In genomic region chrX:16130707-16131106, GRCh38 we compare ENCODE assay signal across 1 cellular context.
TF ChIP-seq lines count a peak whose summit lies in the region.

No MANE protein-coding gene starts in this region.

TF ChIP-seq in WTC11, 78 proteins besides CTCF, POLR2A, EP300 and RAD21 (continued from another document):
- TF ChIP-seq, protein P1, sequence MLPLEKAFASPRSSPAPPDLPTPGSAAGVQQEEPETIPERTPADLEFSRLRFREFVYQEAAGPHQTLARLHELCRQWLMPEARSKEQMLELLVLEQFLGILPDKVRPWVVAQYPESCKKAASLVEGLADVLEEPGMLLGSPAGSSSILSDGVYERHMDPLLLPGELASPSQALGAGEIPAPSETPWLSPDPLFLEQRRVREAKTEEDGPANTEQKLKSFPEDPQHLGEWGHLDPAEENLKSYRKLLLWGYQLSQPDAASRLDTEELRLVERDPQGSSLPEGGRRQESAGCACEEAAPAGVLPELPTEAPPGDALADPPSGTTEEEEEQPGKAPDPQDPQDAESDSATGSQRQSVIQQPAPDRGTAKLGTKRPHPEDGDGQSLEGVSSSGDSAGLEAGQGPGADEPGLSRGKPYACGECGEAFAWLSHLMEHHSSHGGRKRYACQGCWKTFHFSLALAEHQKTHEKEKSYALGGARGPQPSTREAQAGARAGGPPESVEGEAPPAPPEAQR (CRISPR knock-in tag; IDR thresholded peaks at IDR 0.05), result no peak
- TF ChIP-seq ZBTB21 (CRISPR knock-in tag; IDR thresholded peaks at IDR 0.05; ENCODE audit: borderline replicate concordance), result no peak
- TF ChIP-seq SP1 (CRISPR knock-in tag; conservative IDR thresholded peaks at IDR 0.05), result no peak
- no peak for TF ChIP-seq TEAD4 (CRISPR knock-in tag; IDR thresholded peaks at IDR 0.05)
- no peak for TF ChIP-seq JUN (CRISPR knock-in tag; IDR thresholded peaks at IDR 0.05)
- no peak for TF ChIP-seq PRDM15 (CRISPR knock-in tag; IDR thresholded peaks at IDR 0.05)
- no peak for TF ChIP-seq FOXK1 (CRISPR knock-in tag; IDR thresholded peaks at IDR 0.05)
- TF ChIP-seq RORB (CRISPR knock-in tag; IDR thresholded peaks at IDR 0.05), result no peak
- TF ChIP-seq, protein P2, sequence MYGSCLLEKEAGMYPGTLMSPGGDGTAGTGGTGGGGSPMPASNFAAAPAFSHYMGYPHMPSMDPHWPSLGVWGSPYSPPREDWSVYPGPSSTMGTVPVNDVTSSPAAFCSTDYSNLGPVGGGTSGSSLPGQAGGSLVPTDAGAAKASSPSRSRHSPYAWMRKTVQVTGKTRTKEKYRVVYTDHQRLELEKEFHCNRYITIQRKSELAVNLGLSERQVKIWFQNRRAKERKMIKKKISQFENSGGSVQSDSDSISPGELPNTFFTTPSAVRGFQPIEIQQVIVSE (CRISPR knock-in tag; IDR thresholded peaks at IDR 0.05; ENCODE audit: borderline replicate concordance), result no peak
- TF ChIP-seq MLX (CRISPR knock-in tag; IDR thresholded peaks at IDR 0.05), result no peak
- TF ChIP-seq, protein P3, sequence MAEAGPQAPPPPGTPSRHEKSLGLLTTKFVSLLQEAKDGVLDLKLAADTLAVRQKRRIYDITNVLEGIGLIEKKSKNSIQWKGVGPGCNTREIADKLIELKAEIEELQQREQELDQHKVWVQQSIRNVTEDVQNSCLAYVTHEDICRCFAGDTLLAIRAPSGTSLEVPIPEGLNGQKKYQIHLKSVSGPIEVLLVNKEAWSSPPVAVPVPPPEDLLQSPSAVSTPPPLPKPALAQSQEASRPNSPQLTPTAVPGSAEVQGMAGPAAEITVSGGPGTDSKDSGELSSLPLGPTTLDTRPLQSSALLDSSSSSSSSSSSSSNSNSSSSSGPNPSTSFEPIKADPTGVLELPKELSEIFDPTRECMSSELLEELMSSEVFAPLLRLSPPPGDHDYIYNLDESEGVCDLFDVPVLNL (CRISPR knock-in tag; IDR thresholded peaks at IDR 0.05; ENCODE audit: borderline replicate concordance, low read depth), result no peak
- no peak for TF ChIP-seq ZNF396 (CRISPR knock-in tag; IDR thresholded peaks at IDR 0.05; ENCODE audit: borderline replicate concordance)
- no peak for TF ChIP-seq E2F1 (CRISPR knock-in tag; IDR thresholded peaks at IDR 0.05)
- TF ChIP-seq PREB (CRISPR knock-in tag; IDR thresholded peaks at IDR 0.05; ENCODE audit: borderline replicate concordance), result no peak
- TF ChIP-seq ESRRA (CRISPR knock-in tag; IDR thresholded peaks at IDR 0.05; ENCODE audit: borderline replicate concordance), result no peak
- TF ChIP-seq GABPB1 (CRISPR knock-in tag; IDR thresholded peaks at IDR 0.05), result no peak
